Comparison of ENCODE assay signal across 28 cellular contexts in genomic region chr2:157540102-157540501, GRCh38.
"Had no signal": no experiment of that assay in that cellular context is flagged by ENCODE, and none has a peak within 500 bp of the region (broad histone marks: within the 10 kb centered on the region; RNA-seq: fewer than 3 reads in every experiment).

No MANE protein-coding gene starts in this region.

- FAIRE-seq: astrocyte, bronchial epithelial cell, frontal cortex had no signal

- H3K27me3 ChIP-seq: brain microvascular endothelial cell, dorsolateral prefrontal cortex had no signal

- H3K4me3 ChIP-seq: coronary artery, dorsolateral prefrontal cortex had no signal

- ATAC-seq: activated T-cell treated with anti-CD3 and anti-CD28 coated beads, Interleukin-2, amount 50 U/mL, for 72 hours; esophagus mucosa; WTC11 had no signal

- H3K36me3 ChIP-seq: brain microvascular endothelial cell had no signal

- H3K27ac ChIP-seq: brain microvascular endothelial cell, coronary artery, dorsolateral prefrontal cortex, VCaP had no signal

- DNase-seq: activated CD4-positive, alpha-beta memory T cell treated with anti-CD3 and anti-CD28 coated beads, Interleukin-2, amount 10 ng/mL, durations not matched to agents 7 days and 5 days; activated CD4-positive, alpha-beta T cell treated with anti-CD3 and anti-CD28 coated beads for 1 hour; activated CD4-positive, alpha-beta T cell treated with anti-CD3 and anti-CD28 coated beads for 4 hours; activated CD4-positive, alpha-beta T cell treated with anti-CD3 and anti-CD28 coated beads, Interleukin-2, amount 10 ng/mL, durations not matched to agents 7 days and 5 days; activated CD4-positive, alpha-beta T cell treated with anti-CD3 and anti-CD28 coated beads, Interleukin-2, amount 50 U/mL, for 4 hours; activated CD8-positive, alpha-beta memory T cell treated with anti-CD3 and anti-CD28 coated beads, Interleukin-2, amount 50 U/mL, for 48 hours; activated gamma-delta T cell treated with Interleukin-2 at 50 U/mL for 16 hours; activated naive CD4-positive, alpha-beta T cell treated with anti-CD3 and anti-CD28 coated beads, Interleukin-2, amount 50 U/mL, for 16 hours; activated naive CD4-positive, alpha-beta T cell treated with Interleukin-2 at 50 U/mL for 16 hours; activated T-cell treated with anti-CD3 and anti-CD28 coated beads for 4 hours; activated T-cell treated with anti-CD3 and anti-CD28 coated beads, Interleukin-2, amount 50 U/mL, for 24 hours; activated T-cell treated with anti-CD3 and anti-CD28 coated beads, Interleukin-2, amount 50 U/mL, for 72 hours; amniotic stem cell; anterior cingulate cortex; brain microvascular endothelial cell; dorsolateral prefrontal cortex; effector memory CD4-positive, alpha-beta T cell; endodermal cell; foreskin fibroblast; head of caudate nucleus; T-helper 2 cell had no signal
